In genomic region chr1:84478876-84479868, GRCh38 we compare ENCODE assay signal across 8 cellular contexts. TPM values are rescaled to one million over a fixed set of nuclear protein-coding genes. Genes with fewer than 3 reads are reported as not detected.
DNase-seq lines count a peak whose midpoint lies in the region; ATAC-seq, FAIRE-seq and TF ChIP-seq lines count a peak whose summit lies in the region.

RPF1 (plus strand) TSS chr1:84479266; CDS start chr1:84479282, 16 bp downstream.

- peak within 1 kb of the TSS; percentile 90 for H3K4me3 ChIP-seq in right cardiac atrium (ENCODE audit: low read length)

- H3K27me3 ChIP-seq in right cardiac atrium (ENCODE audit: control insufficient read depth, insufficient read depth) = peaks cover 3% of the 10 kb centered on the region

- TF ChIP-seq POLR2A in GM15510 (IDR thresholded peaks at IDR 0.05; ENCODE audit: borderline replicate concordance, extremely low read depth, insufficient read length) = peak; percentile 66

- DNase-seq in NCI-H146 (lab: John Stamatoyannopoulos, UW) (peak; percentile 79), T-helper 2 cell (peak; percentile 48 to 91 (median 73)), right cardiac atrium (peak; percentile 73 to 89 (median 85)), pulmonary artery endothelial cell (ENCODE audit: low read depth, low spot score) (peak; percentile 29), urothelium cell line (ENCODE audit: low spot score) (peak; percentile 82)

- no peak for FAIRE-seq in urothelium cell line (lab: Jason Lieb, UNC)

- H3K9me3 ChIP-seq in right cardiac atrium (ENCODE audit: control insufficient read depth, low read length) = no peaks in the 10 kb centered on the region

- H3K4me1 ChIP-seq in right cardiac atrium (ENCODE audit: control insufficient read depth, insufficient read depth, low read length) = peaks cover 2% of the 10 kb centered on the region

- ATAC-seq in HG02870 (IDR thresholded peaks at IDR 0.05; ENCODE audit: unreplicated experiment) (peak; percentile 94), right cardiac atrium (peak; percentile 96 to 98)

- intact Hi-C loops in right cardiac atrium (cut with DNase I) = no loop called here

- H3K27ac ChIP-seq in angular gyrus (ENCODE audit: low read depth, low read length) (peak within 1 kb of the TSS; percentile 57), right cardiac atrium (ENCODE audit: low read length) (peak within 1 kb of the TSS; percentile 84)

- 4% methylated on average over 51 of the region's 51 CpGs for WGBS in right cardiac atrium

RNA-seq across cellular contexts. Expression of gene RPF1, which starts in this region (rescaled TPM):
- total RNA-seq in right cardiac atrium (10 to 100 TPM; 30.0 to 34.9 (median 31.3) TPM), pulmonary artery endothelial cell (35.4 and 42.9 TPM in 2 replicates)
- polyA plus RNA-seq in right cardiac atrium = 37.3 TPM

Comparison
In these comparisons a context has a peak if more than half of its experiments do, and no peak if none do; other contexts are left out.
1. Peak in every context shown above with its lines: DNase-seq, ATAC-seq, H3K4me3 ChIP-seq and H3K27ac ChIP-seq.
2. DNase-seq: peak in every context shown above with its lines; median percentile 85 in right cardiac atrium; 82 in urothelium cell line; 79 in NCI-H146; 73 in T-helper 2 cell; 29 in pulmonary artery endothelial cell.